In genomic region chr3:3662610-3663009, GRCh38 we compare ENCODE assay signal across 18 cellular contexts.
A peak's percentile ranks its signal among the peaks of the same experiment; 100 is the strongest.
DNase-seq lines count a peak whose midpoint lies in the region; ATAC-seq, FAIRE-seq and TF ChIP-seq lines count a peak whose summit lies in the region.
"Had no signal": no experiment of that assay in that cellular context is flagged by ENCODE, and none has a peak within 500 bp of the region (broad histone marks: within the 10 kb centered on the region; RNA-seq: fewer than 3 reads in every experiment).

No MANE protein-coding gene starts in this region.

- H3K27me3 ChIP-seq in RWPE2 (ENCODE audit: insufficient read depth, poor library complexity, severe bottlenecking) (no peaks in the 10 kb centered on the region), bronchial epithelial cell (ENCODE audit: control insufficient read depth, insufficient read depth, low read length) (no peaks in the 10 kb centered on the region), foreskin keratinocyte (no peaks in the 10 kb centered on the region), smooth muscle cell (ENCODE audit: low read depth) (no peaks in the 10 kb centered on the region)

- H3K27ac ChIP-seq in RWPE2 (ENCODE audit: poor library complexity, severe bottlenecking), result no peak overlapping the region
- H3K27ac ChIP-seq in foreskin keratinocyte, result no peak overlapping the region
- no peak overlapping the region for H3K27ac ChIP-seq in smooth muscle cell (ENCODE audit: low read depth)

- H3K79me2 ChIP-seq in smooth muscle cell (ENCODE audit: low read depth), result no peaks in the 10 kb centered on the region

- no peak for FAIRE-seq in bronchial epithelial cell (lab: Jason Lieb, UNC)
- FAIRE-seq: GM12891, GM18507, H1 had no signal

- peaks cover 5% of the 10 kb centered on the region for H3F3A ChIP-seq in smooth muscle cell (ENCODE audit: low read depth)

- WGBS in smooth muscle cell (ENCODE audit: low lambda C conversion rate), result 88% methylated on average over 4 of the region's 4 CpGs

- H3K4me2 ChIP-seq in smooth muscle cell, result no peak overlapping the region

- H4K20me1 ChIP-seq in smooth muscle cell (ENCODE audit: low read depth), result no peaks in the 10 kb centered on the region

- H2AFZ ChIP-seq in smooth muscle cell (ENCODE audit: low read depth), result no peak overlapping the region

- ATAC-seq in RWPE2 (ENCODE audit: low read depth) (peak; percentile 66), foreskin keratinocyte (peak; percentile 71), GM21367 (IDR thresholded peaks at IDR 0.05; ENCODE audit: unreplicated experiment) (no peak)

- no peak for TF ChIP-seq CTCF in RWPE2 (IDR thresholded peaks at IDR 0.05; ENCODE audit: poor library complexity, severe bottlenecking)
- TF ChIP-seq CTCF in bronchial epithelial cell (IDR thresholded peaks at IDR 0.05; ENCODE audit: insufficient read depth, low read length, severe bottlenecking), result no peak
- TF ChIP-seq CTCF in foreskin keratinocyte (conservative IDR thresholded peaks at IDR 0.05), result no peak
- no peak for TF ChIP-seq CTCF in smooth muscle cell (IDR thresholded peaks at IDR 0.05; ENCODE audit: borderline replicate concordance, insufficient read depth, poor library complexity, severe bottlenecking)

- H3K9me3 ChIP-seq in RWPE2 (ENCODE audit: severe bottlenecking), result no peaks in the 10 kb centered on the region
- no peaks in the 10 kb centered on the region for H3K9me3 ChIP-seq in smooth muscle cell (replicated peaks; ENCODE audit: low read depth)

- DNase-seq in RWPE2 (ENCODE audit: low spot score) (no peak), bronchial epithelial cell (ENCODE audit: low read depth) (peak; percentile 86), foreskin keratinocyte (peak; percentile 59 to 79), smooth muscle cell (lab: John Stamatoyannopoulos, UW; ENCODE audit: unreplicated experiment) (no peak), superior temporal gyrus (ENCODE audit: extremely low spot score) (no peak)
- DNase-seq: C1 segment of cervical spinal cord; Calu3; CD4-positive, alpha-beta memory T cell; COR-L47; DMS53; DMS79 treated with DMSO at 0.1 percent for 48 hours; GF-D8; H7; HCEC 1CT had no signal

- H3K4me1 ChIP-seq in RWPE2 (ENCODE audit: insufficient read depth, poor library complexity, severe bottlenecking), result peaks cover 9% of the 10 kb centered on the region
- peaks cover 10% of the 10 kb centered on the region for H3K4me1 ChIP-seq in foreskin keratinocyte
- H3K4me1 ChIP-seq in smooth muscle cell (ENCODE audit: low read depth), result no peaks in the 10 kb centered on the region

- H3K4me3 ChIP-seq in RWPE2 (ENCODE audit: severe bottlenecking) (no peak overlapping the region), bronchial epithelial cell (ENCODE audit: low read depth, low read length) (no peak overlapping the region), smooth muscle cell (no peak overlapping the region)

- no peak overlapping the region for H3K9ac ChIP-seq in smooth muscle cell (ENCODE audit: low read depth)

- H3K36me3 ChIP-seq in RWPE2 (ENCODE audit: low read depth) (no peaks in the 10 kb centered on the region), bronchial epithelial cell (ENCODE audit: control insufficient read depth, insufficient read depth, low read length) (no peaks in the 10 kb centered on the region), smooth muscle cell (ENCODE audit: low read depth) (no peaks in the 10 kb centered on the region)

Comparison
In these comparisons a context has a peak if more than half of its experiments do, and no peak if none do; other contexts are left out.
1. DNase-seq: peak in bronchial epithelial cell (single experiment) and foreskin keratinocyte (2 of 2); none in RWPE2 (single experiment), smooth muscle cell (single experiment) and superior temporal gyrus (single experiment).